ENCODE assay signal across 1 cellular context in genomic region chr12:10739157-10740118, GRCh38.
TF ChIP-seq lines count a peak whose summit lies in the region.

No MANE protein-coding gene starts in this region.

TF ChIP-seq in GM12878, 131 proteins besides CTCF, POLR2A, EP300 and RAD21 (continued from another document):
- TF ChIP-seq E2F4 (IDR thresholded peaks at IDR 0.05; ENCODE audit: low read depth, low read length) (no peak), CBX3 (IDR thresholded peaks at IDR 0.05; ENCODE audit: borderline replicate concordance, low read depth) (no peak)
